In the genomic region with DNA sequence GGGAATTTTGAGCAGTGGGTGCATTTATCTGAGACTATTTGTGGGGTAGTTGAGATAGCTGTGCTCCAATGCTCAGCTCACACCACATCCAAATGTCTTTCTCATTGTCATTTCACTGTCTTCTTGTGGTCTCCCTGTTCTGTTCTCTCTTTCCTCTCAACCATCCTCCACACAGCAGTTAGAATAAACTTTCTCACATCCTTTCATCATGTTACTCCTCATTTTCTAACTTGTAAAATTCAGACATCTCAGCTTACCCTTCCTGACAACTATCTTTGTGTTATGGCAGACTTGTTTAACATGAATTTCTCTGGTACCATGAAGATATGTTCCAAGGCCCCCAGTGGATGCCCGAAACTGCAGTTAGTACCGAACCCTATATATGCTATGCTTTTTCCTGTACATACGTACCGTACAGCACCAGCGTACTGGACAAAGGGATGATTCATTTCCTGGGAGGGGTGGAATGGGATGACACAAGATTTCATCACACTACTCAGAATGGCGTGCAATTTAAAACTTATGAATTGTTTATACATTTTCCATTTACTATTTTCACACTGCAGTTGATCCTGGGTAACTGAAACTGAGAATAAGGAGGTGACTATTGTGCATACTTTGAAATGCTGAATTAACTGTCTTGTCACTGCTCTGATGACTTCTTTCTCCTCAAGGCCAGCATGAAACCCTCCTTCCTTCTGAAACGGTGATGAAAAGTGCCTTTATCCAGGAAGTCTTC, we compare ENCODE assay signal across 1 cellular context.
TF ChIP-seq lines count a peak whose summit lies in the region.

No MANE protein-coding gene starts in this region.

TF ChIP-seq in HCT116, 20 proteins besides CTCF, POLR2A, EP300 and RAD21 (continued from another document):
- no peak for TF ChIP-seq ZNF274 (IDR thresholded peaks at IDR 0.05; ENCODE audit: low read depth, low read length)
- no peak for TF ChIP-seq EGR1 (IDR thresholded peaks at IDR 0.05; ENCODE audit: low read depth)
- no peak for TF ChIP-seq YY1 (IDR thresholded peaks at IDR 0.05; ENCODE audit: extremely low read depth, insufficient replicate concordance, low read depth, low read length)
- TF ChIP-seq, protein P1, sequence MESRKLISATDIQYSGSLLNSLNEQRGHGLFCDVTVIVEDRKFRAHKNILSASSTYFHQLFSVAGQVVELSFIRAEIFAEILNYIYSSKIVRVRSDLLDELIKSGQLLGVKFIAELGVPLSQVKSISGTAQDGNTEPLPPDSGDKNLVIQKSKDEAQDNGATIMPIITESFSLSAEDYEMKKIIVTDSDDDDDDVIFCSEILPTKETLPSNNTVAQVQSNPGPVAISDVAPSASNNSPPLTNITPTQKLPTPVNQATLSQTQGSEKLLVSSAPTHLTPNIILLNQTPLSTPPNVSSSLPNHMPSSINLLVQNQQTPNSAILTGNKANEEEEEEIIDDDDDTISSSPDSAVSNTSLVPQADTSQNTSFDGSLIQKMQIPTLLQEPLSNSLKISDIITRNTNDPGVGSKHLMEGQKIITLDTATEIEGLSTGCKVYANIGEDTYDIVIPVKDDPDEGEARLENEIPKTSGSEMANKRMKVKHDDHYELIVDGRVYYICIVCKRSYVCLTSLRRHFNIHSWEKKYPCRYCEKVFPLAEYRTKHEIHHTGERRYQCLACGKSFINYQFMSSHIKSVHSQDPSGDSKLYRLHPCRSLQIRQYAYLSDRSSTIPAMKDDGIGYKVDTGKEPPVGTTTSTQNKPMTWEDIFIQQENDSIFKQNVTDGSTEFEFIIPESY (IDR thresholded peaks at IDR 0.05; ENCODE audit: extremely low read depth, insufficient replicate concordance, low read length), result peak; percentile 36
- peak; percentile 83 for TF ChIP-seq CBX3 (IDR thresholded peaks at IDR 0.05; ENCODE audit: low read depth)
- no peak for TF ChIP-seq ELF1 (IDR thresholded peaks at IDR 0.05; ENCODE audit: borderline replicate concordance, low read depth)
- TF ChIP-seq, protein P2, sequence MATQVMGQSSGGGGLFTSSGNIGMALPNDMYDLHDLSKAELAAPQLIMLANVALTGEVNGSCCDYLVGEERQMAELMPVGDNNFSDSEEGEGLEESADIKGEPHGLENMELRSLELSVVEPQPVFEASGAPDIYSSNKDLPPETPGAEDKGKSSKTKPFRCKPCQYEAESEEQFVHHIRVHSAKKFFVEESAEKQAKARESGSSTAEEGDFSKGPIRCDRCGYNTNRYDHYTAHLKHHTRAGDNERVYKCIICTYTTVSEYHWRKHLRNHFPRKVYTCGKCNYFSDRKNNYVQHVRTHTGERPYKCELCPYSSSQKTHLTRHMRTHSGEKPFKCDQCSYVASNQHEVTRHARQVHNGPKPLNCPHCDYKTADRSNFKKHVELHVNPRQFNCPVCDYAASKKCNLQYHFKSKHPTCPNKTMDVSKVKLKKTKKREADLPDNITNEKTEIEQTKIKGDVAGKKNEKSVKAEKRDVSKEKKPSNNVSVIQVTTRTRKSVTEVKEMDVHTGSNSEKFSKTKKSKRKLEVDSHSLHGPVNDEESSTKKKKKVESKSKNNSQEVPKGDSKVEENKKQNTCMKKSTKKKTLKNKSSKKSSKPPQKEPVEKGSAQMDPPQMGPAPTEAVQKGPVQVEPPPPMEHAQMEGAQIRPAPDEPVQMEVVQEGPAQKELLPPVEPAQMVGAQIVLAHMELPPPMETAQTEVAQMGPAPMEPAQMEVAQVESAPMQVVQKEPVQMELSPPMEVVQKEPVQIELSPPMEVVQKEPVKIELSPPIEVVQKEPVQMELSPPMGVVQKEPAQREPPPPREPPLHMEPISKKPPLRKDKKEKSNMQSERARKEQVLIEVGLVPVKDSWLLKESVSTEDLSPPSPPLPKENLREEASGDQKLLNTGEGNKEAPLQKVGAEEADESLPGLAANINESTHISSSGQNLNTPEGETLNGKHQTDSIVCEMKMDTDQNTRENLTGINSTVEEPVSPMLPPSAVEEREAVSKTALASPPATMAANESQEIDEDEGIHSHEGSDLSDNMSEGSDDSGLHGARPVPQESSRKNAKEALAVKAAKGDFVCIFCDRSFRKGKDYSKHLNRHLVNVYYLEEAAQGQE (IDR thresholded peaks at IDR 0.05; ENCODE audit: low read depth), result no peak
- no peak for TF ChIP-seq ZFX (IDR thresholded peaks at IDR 0.05)
- TF ChIP-seq JUND (IDR thresholded peaks at IDR 0.05), result peak; percentile 92
- TF ChIP-seq, protein P3, sequence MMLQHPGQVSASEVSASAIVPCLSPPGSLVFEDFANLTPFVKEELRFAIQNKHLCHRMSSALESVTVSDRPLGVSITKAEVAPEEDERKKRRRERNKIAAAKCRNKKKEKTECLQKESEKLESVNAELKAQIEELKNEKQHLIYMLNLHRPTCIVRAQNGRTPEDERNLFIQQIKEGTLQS (IDR thresholded peaks at IDR 0.05), result peak; percentile 75; the same call in 1 of the 2 replicates
- peak; percentile 71 for TF ChIP-seq TCF7L2 (IDR thresholded peaks at IDR 0.05; ENCODE audit: borderline replicate concordance, extremely low read depth, insufficient read depth, insufficient read length)
- peak; percentile 48 for TF ChIP-seq SIN3A (IDR thresholded peaks at IDR 0.05; ENCODE audit: low read depth)
